Comparison of ENCODE assay signal across 1 cellular context in genomic region chr17:40361925-40362695, GRCh38.
TF ChIP-seq lines count a peak whose summit lies in the region.

No MANE protein-coding gene starts in this region.

TF ChIP-seq in IMR-90, 13 proteins besides CTCF, POLR2A, EP300 and RAD21:
- TF ChIP-seq RFX5 (IDR thresholded peaks at IDR 0.05; ENCODE audit: low read depth, low read length), result no peak
- no peak for TF ChIP-seq FOS (IDR thresholded peaks at IDR 0.05; ENCODE audit: low read depth, low read length)
- TF ChIP-seq MAZ (IDR thresholded peaks at IDR 0.05; ENCODE audit: borderline replicate concordance, low read depth, low read length), result no peak
- no peak for TF ChIP-seq MXI1 (IDR thresholded peaks at IDR 0.05; ENCODE audit: borderline replicate concordance, low read depth, low read length)
- TF ChIP-seq SMC3 (IDR thresholded peaks at IDR 0.05; ENCODE audit: low read depth, low read length), result no peak
- no peak for TF ChIP-seq CHD1 (IDR thresholded peaks at IDR 0.05; ENCODE audit: low read depth, low read length)
- TF ChIP-seq ELK1 (IDR thresholded peaks at IDR 0.05; ENCODE audit: borderline replicate concordance, low read depth, low read length), result no peak
- no peak for TF ChIP-seq MAFK (IDR thresholded peaks at IDR 0.05; ENCODE audit: low read depth, low read length)
- TF ChIP-seq CEBPB (IDR thresholded peaks at IDR 0.05; ENCODE audit: low read depth, low read length), result no peak
- TF ChIP-seq NFE2L2 (IDR thresholded peaks at IDR 0.05; ENCODE audit: low read depth, low read length), result no peak
- TF ChIP-seq BHLHE40 (IDR thresholded peaks at IDR 0.05; ENCODE audit: low read depth, low read length), result no peak
- no peak for TF ChIP-seq RCOR1 (IDR thresholded peaks at IDR 0.05; ENCODE audit: insufficient replicate concordance, low read length)
- no peak for TF ChIP-seq USF2 (IDR thresholded peaks at IDR 0.05; ENCODE audit: low read depth, low read length)
